In genomic region chr10:61000769-61001730, GRCh38 we compare ENCODE assay signal across 1 cellular context.
TF ChIP-seq lines count a peak whose summit lies in the region.

No MANE protein-coding gene starts in this region.

TF ChIP-seq in SK-N-SH, 30 proteins besides CTCF, POLR2A, EP300 and RAD21 (continued from another document):
- TF ChIP-seq USF2 (IDR thresholded peaks at IDR 0.05; ENCODE audit: borderline replicate concordance, low read depth, low read length) (no peak), GATA2 (CRISPR knock-in tag; IDR thresholded peaks at IDR 0.05) (peak; percentile 85), RFX5 (IDR thresholded peaks at IDR 0.05; ENCODE audit: low read length) (no peak)
TF ChIP-seq in SK-N-SH: peak in this region for 2.
